In genomic region chr14:63178912-63179311, GRCh38 we compare ENCODE assay signal across 17 cellular contexts. TPM values are rescaled to one million over a fixed set of nuclear protein-coding genes. Genes with fewer than 3 reads are reported as not detected.
DNase-seq lines count a peak whose midpoint lies in the region; ATAC-seq and TF ChIP-seq lines count a peak whose summit lies in the region.
"Had no signal": no experiment of that assay in that cellular context is flagged by ENCODE, and none has a peak within 500 bp of the region (broad histone marks: within the 10 kb centered on the region; RNA-seq: fewer than 3 reads in every experiment).

No MANE protein-coding gene starts in this region.

- H3K4me3 ChIP-seq in GM23248 (no peak overlapping the region), brain microvascular endothelial cell (ENCODE audit: low read depth, low read length) (no peak overlapping the region), heart left ventricle (no peak overlapping the region)
- H3K4me3 ChIP-seq: BLaER1 treated with 17β-estradiol and CSF1 and Interleukin-3, amounts not matched to agents 10 nM and 100 nM had no signal

- no peak for TF ChIP-seq CTCF in brain microvascular endothelial cell (IDR thresholded peaks at IDR 0.05; ENCODE audit: low read depth, low read length, missing control alignments)
- TF ChIP-seq CTCF in heart left ventricle (IDR thresholded peaks at IDR 0.05) = no peak

- H3K79me2 ChIP-seq in GM23248 (ENCODE audit: insufficient read depth) = no peaks in the 10 kb centered on the region

- H3K27me3 ChIP-seq in GM23248 (replicated peaks; ENCODE audit: insufficient read depth) (no peaks in the 10 kb centered on the region), brain microvascular endothelial cell (replicated peaks) (no peaks in the 10 kb centered on the region), heart left ventricle (no peaks in the 10 kb centered on the region)
- H3K27me3 ChIP-seq: BLaER1 treated with 17β-estradiol and CSF1 and Interleukin-3, amounts not matched to agents 10 nM and 100 nM had no signal

- in situ Hi-C loops in GM23248 (cut with MboI) = loop anchor here (10.0 kb wide), 1 partner anchor 106 kb away; no protein-coding TSS in a partner anchor
- in situ Hi-C loops in brain microvascular endothelial cell (cut with HindIII; ENCODE audit: low pct_ligation_motif_present, low sequenced_read_pairs) = no loop called here

- H3K36me3 ChIP-seq in GM23248 (ENCODE audit: low read depth) (no peaks in the 10 kb centered on the region), brain microvascular endothelial cell (replicated peaks) (no peaks in the 10 kb centered on the region), heart left ventricle (no peaks in the 10 kb centered on the region)
- H3K36me3 ChIP-seq: BLaER1 treated with 17β-estradiol and CSF1 and Interleukin-3, amounts not matched to agents 10 nM and 100 nM had no signal

- peak; percentile 80 for DNase-seq in GM23248
- peak; percentile 24 for DNase-seq in brain microvascular endothelial cell
- DNase-seq in heart left ventricle = peak in 1 of 5 donors; percentile 37
- no peak for DNase-seq in NCI-H2029 treated with DMSO at 0.1 percent for 48 hours (lab: John Stamatoyannopoulos, UW)
- no peak for DNase-seq in SHP77 treated with DMSO at 0.1 percent for 48 hours (lab: John Stamatoyannopoulos, UW)
- no peak for DNase-seq in NCI-H526 treated with DMSO at 0.1 percent for 48 hours (lab: John Stamatoyannopoulos, UW)
- DNase-seq: activated CD8-positive, alpha-beta memory T cell treated with anti-CD3 and anti-CD28 coated beads, Interleukin-2, amount 50 U/mL, for 4 hours; activated naive CD4-positive, alpha-beta T cell treated with anti-CD3 and anti-CD28 coated beads, Interleukin-2, amount 10 ng/mL, durations not matched to agents 7 days and 5 days; cortex of kidney; kidney; NCI-H2081 treated with DMSO at 0.1 percent for 48 hours; stimulated activated CD4-positive, alpha-beta T cell treated with anti-CD3 and anti-CD28 coated beads, Interleukin-2, amount 100 ng/mL, for 24 hours had no signal

- ATAC-seq in heart left ventricle (peak in 3 of 4 donors; percentile 21 to 72 (median 67)), GM19324 (IDR thresholded peaks at IDR 0.05; ENCODE audit: low FRiP score, unreplicated experiment) (no peak)
- peak; percentile 28 for ATAC-seq in stimulated activated memory B cell treated with anti-CD40 and anti-IgM and Interleukin-4, amounts not matched to agents 10 μg/mL and 1 μg/mL and 100 μg/mL, for 72 hours
- ATAC-seq: WTC11 had no signal

- H3K4me1 Mint-ChIP-seq in stimulated activated memory B cell treated with anti-CD40 and anti-IgM and Interleukin-4, amounts not matched to agents 10 μg/mL and 1 μg/mL and 100 μg/mL, for 72 hours = no peaks in the 10 kb centered on the region
- H3K4me1 Mint-ChIP-seq: activated naive CD4-positive, alpha-beta T cell treated with anti-CD3 and anti-CD28 coated beads, Interleukin-2, amount 10 ng/mL, durations not matched to agents 7 days and 5 days; WTC11 had no signal

- H3K4me2 ChIP-seq in GM23248 (ENCODE audit: unreplicated experiment) = no peak overlapping the region
- H3K4me2 ChIP-seq: BLaER1 treated with 17β-estradiol and CSF1 and Interleukin-3, amounts not matched to agents 10 nM and 100 nM had no signal

- H3K9me2 ChIP-seq in GM23248 (ENCODE audit: insufficient read depth) = no peaks in the 10 kb centered on the region

- H3K9me3 Mint-ChIP-seq in stimulated activated memory B cell treated with anti-CD40 and anti-IgM and Interleukin-4, amounts not matched to agents 10 μg/mL and 1 μg/mL and 100 μg/mL, for 72 hours = peaks cover 9% of the 10 kb centered on the region
- H3K9me3 Mint-ChIP-seq: activated naive CD4-positive, alpha-beta T cell treated with anti-CD3 and anti-CD28 coated beads, Interleukin-2, amount 10 ng/mL, durations not matched to agents 7 days and 5 days had no signal

- no peak overlapping the region for H3K27ac Mint-ChIP-seq in stimulated activated memory B cell treated with anti-CD40 and anti-IgM and Interleukin-4, amounts not matched to agents 10 μg/mL and 1 μg/mL and 100 μg/mL, for 72 hours
- H3K27ac Mint-ChIP-seq: activated naive CD4-positive, alpha-beta T cell treated with anti-CD3 and anti-CD28 coated beads, Interleukin-2, amount 10 ng/mL, durations not matched to agents 7 days and 5 days; progenitor cell of endocrine pancreas; WTC11 had no signal

- H3K27me3 Mint-ChIP-seq in stimulated activated memory B cell treated with anti-CD40 and anti-IgM and Interleukin-4, amounts not matched to agents 10 μg/mL and 1 μg/mL and 100 μg/mL, for 72 hours = peaks cover 3% of the 10 kb centered on the region
- H3K27me3 Mint-ChIP-seq: activated naive CD4-positive, alpha-beta T cell treated with anti-CD3 and anti-CD28 coated beads, Interleukin-2, amount 10 ng/mL, durations not matched to agents 7 days and 5 days had no signal

- peaks cover 5% of the 10 kb centered on the region; the same call in 1 of the 2 replicates for H3F3A ChIP-seq in GM23248 (ENCODE audit: insufficient read depth)

- H3K9ac ChIP-seq in GM23248 = no peak overlapping the region
- H3K9ac ChIP-seq: BLaER1 treated with 17β-estradiol and CSF1 and Interleukin-3, amounts not matched to agents 10 nM and 100 nM had no signal

- WGBS in GM23248 (ENCODE audit: low coverage in 1 of 2, low lambda C conversion rate in 2 of 2, missing lambda C conversion rate in 2 of 2), 2 experiments = 38 to 52% methylated on average over 3 of the region's 3 CpGs
- WGBS in heart left ventricle, 4 donors = 70 to 85% (median 78%) methylated on average over 3 of the region's 3 CpGs

- H2AFZ ChIP-seq in GM23248 = no peak overlapping the region

- H4K20me1 ChIP-seq in GM23248 (ENCODE audit: insufficient read depth) = no peaks in the 10 kb centered on the region
- H4K20me1 ChIP-seq: BLaER1 treated with 17β-estradiol and CSF1 and Interleukin-3, amounts not matched to agents 10 nM and 100 nM had no signal

- H3K9me3 ChIP-seq in GM23248 (ENCODE audit: low read depth) (no peaks in the 10 kb centered on the region), heart left ventricle (peaks cover 0 to 10% (median 0%) of the 10 kb centered on the region in 12 donors)
- H3K9me3 ChIP-seq: BLaER1 treated with 17β-estradiol and CSF1 and Interleukin-3, amounts not matched to agents 10 nM and 100 nM had no signal

- intact Hi-C loops in heart left ventricle (cut with DNase I) = loop anchor here in 5 of 10 donors (5.0 to 10.0 kb wide), 4 partner anchors 98 to 366 kb away; partner anchors contain the start of gene PPP2R5E (in 1 of the 5)

- peak overlapping the region; percentile 63 for H3K27ac ChIP-seq in GM23248
- H3K27ac ChIP-seq in brain microvascular endothelial cell = no peak overlapping the region
- peak overlapping the region in 6 of 12 donors; percentile 3 to 65 (median 32) for H3K27ac ChIP-seq in heart left ventricle
- H3K27ac ChIP-seq: BLaER1 treated with 17β-estradiol and CSF1 and Interleukin-3, amounts not matched to agents 10 nM and 100 nM had no signal

- peaks cover 28% of the 10 kb centered on the region for H3K4me1 ChIP-seq in GM23248 (ENCODE audit: insufficient read depth)
- peaks cover 0 to 21% (median 5%) of the 10 kb centered on the region in 12 donors for H3K4me1 ChIP-seq in heart left ventricle
- H3K4me1 ChIP-seq: BLaER1 treated with 17β-estradiol and CSF1 and Interleukin-3, amounts not matched to agents 10 nM and 100 nM had no signal

- H3K36me3 Mint-ChIP-seq in stimulated activated memory B cell treated with anti-CD40 and anti-IgM and Interleukin-4, amounts not matched to agents 10 μg/mL and 1 μg/mL and 100 μg/mL, for 72 hours = no peaks in the 10 kb centered on the region
- H3K36me3 Mint-ChIP-seq: activated naive CD4-positive, alpha-beta T cell treated with anti-CD3 and anti-CD28 coated beads, Interleukin-2, amount 10 ng/mL, durations not matched to agents 7 days and 5 days; WTC11 had no signal

- TF ChIP-seq POLR2A in heart left ventricle (IDR thresholded peaks at IDR 0.05) = no peak

- H3K4me3 Mint-ChIP-seq in stimulated activated memory B cell treated with anti-CD40 and anti-IgM and Interleukin-4, amounts not matched to agents 10 μg/mL and 1 μg/mL and 100 μg/mL, for 72 hours = no peak overlapping the region
- H3K4me3 Mint-ChIP-seq: activated naive CD4-positive, alpha-beta T cell treated with anti-CD3 and anti-CD28 coated beads, Interleukin-2, amount 10 ng/mL, durations not matched to agents 7 days and 5 days; WTC11 had no signal

RNA-seq across cellular contexts. Expression of gene RHOJ, which starts 25.3 kb away (rescaled TPM):
- total RNA-seq in GM23248 (2014; rRNA removed; shearing (Covaris generic)) = 1.2 and 1.6 TPM in 2 replicates
- polyA plus RNA-seq in GM23248 (2016; fragmentation: Nextera tagmentation; extraction: Ambion mirVana) (2.2 and 3.0 TPM in 2 replicates), heart left ventricle (10 to 100 TPM in 1 of 2 donors, 1 to 10 TPM in 1; 7.9 to 10.4 TPM)
- total RNA-seq in heart left ventricle = 10 to 100 TPM in 6 of 9 donors, 1 to 10 TPM in 3; 6.5 to 26.0 (median 11.6) TPM

Comparison
In these comparisons a context has a peak if more than half of its experiments do, and no peak if none do; other contexts are left out.
1. DNase-seq: peak in GM23248 (single experiment) and brain microvascular endothelial cell (single experiment); none in NCI-H2029 treated with DMSO at 0.1 percent for 48 hours (single experiment), SHP77 treated with DMSO at 0.1 percent for 48 hours (single experiment) and NCI-H526 treated with DMSO at 0.1 percent for 48 hours (single experiment).